In genomic region chr12:11827096-11827841, GRCh38 we compare ENCODE assay signal across 12 cellular contexts.
DNase-seq lines count a peak whose midpoint lies in the region; ATAC-seq, FAIRE-seq and TF ChIP-seq lines count a peak whose summit lies in the region.
"Had no signal": no experiment of that assay in that cellular context is flagged by ENCODE, and none has a peak within 500 bp of the region (broad histone marks: within the 10 kb centered on the region; RNA-seq: fewer than 3 reads in every experiment).

No MANE protein-coding gene starts in this region.

- H3K9ac ChIP-seq in astrocyte (ENCODE audit: low read length) = peak overlapping the region; percentile 27
- peak overlapping the region in 1 of 3 donors; percentile 4 for H3K9ac ChIP-seq in skeletal muscle tissue (ENCODE audit: low read depth in 1 of 3, low read length in 3 of 3)

- DNase-seq in GM23338 (ENCODE audit: low spot score) (peak; percentile 75), astrocyte (ENCODE audit: low read depth) (no peak), DMS53 treated with DMSO at 0.1 percent for 48 hours (lab: John Stamatoyannopoulos, UW; ENCODE audit: unreplicated experiment) (no peak), middle frontal gyrus (ENCODE audit: extremely low spot score, low spot score) (no peak)
- DNase-seq in activated CD8-positive, alpha-beta memory T cell treated with anti-CD3 and anti-CD28 coated beads for 24 hours = no peak
- no peak for DNase-seq in effector CD4-positive, alpha-beta T cell
- DNase-seq: activated gamma-delta T cell treated with Interleukin-2 at 50 U/mL for 16 hours, GF-D8, NCI-H2081 treated with DMSO at 0.1 percent for 48 hours had no signal

- peak overlapping the region; percentile 85 for H3K27ac ChIP-seq in GM23338 (ENCODE audit: low read depth)
- H3K27ac ChIP-seq in astrocyte (ENCODE audit: low read depth, low read length) = no peak overlapping the region
- H3K27ac ChIP-seq in skeletal muscle tissue (ENCODE audit: low read depth, low read length) = peak overlapping the region; percentile 16
- H3K27ac ChIP-seq: prostate gland had no signal

- H3F3A ChIP-seq in GM23338 (replicated peaks; ENCODE audit: low read depth) = no peaks in the 10 kb centered on the region

- H3K4me3 ChIP-seq in GM23338 (peak overlapping the region; percentile 37), astrocyte (ENCODE audit: insufficient read depth, low read depth, low read length) (no peak overlapping the region), skeletal muscle tissue (ENCODE audit: low read length in 3 of 3) (no peak overlapping the region)
- H3K4me3 ChIP-seq: prostate gland had no signal

- no peaks in the 10 kb centered on the region for H3K9me3 ChIP-seq in astrocyte (ENCODE audit: insufficient read depth, low read depth, low read length)
- H3K9me3 ChIP-seq in skeletal muscle tissue (ENCODE audit: control insufficient read depth in 3 of 3, low read length in 3 of 3) = no peaks in the 10 kb centered on the region
- H3K9me3 ChIP-seq: prostate gland had no signal

- H3K36me3 ChIP-seq in GM23338 (ENCODE audit: insufficient read depth) = no peaks in the 10 kb centered on the region
- peaks cover 4% of the 10 kb centered on the region for H3K36me3 ChIP-seq in astrocyte (ENCODE audit: insufficient read depth, low read length)
- no peaks in the 10 kb centered on the region for H3K36me3 ChIP-seq in skeletal muscle tissue (ENCODE audit: control insufficient read depth in 3 of 3, insufficient read depth in 3 of 3, low read length in 3 of 3)
- H3K36me3 ChIP-seq: prostate gland had no signal

- TF ChIP-seq CTCF in GM23338 (conservative IDR thresholded peaks at IDR 0.05; ENCODE audit: low read depth in 2 of 2) (no peak), astrocyte (IDR thresholded peaks at IDR 0.05; ENCODE audit: insufficient read depth, low read depth, low read length) (no peak)

- H3K4me3 Mint-ChIP-seq in GM23338 (no peak overlapping the region; the same call in 2 of the 3 replicates), astrocyte (ENCODE audit: unreplicated experiment) (peak overlapping the region; percentile 74)

- peaks cover 61% of the 10 kb centered on the region for H3K4me1 ChIP-seq in GM23338 (ENCODE audit: insufficient read depth)
- peaks cover 32% of the 10 kb centered on the region for H3K4me1 ChIP-seq in astrocyte (ENCODE audit: insufficient read depth, low read length)
- H3K4me1 ChIP-seq in skeletal muscle tissue (ENCODE audit: control insufficient read depth in 3 of 3, insufficient read depth in 3 of 3, low read length in 3 of 3) = peaks cover 16 to 25% (median 20%) of the 10 kb centered on the region in 3 donors
- H3K4me1 ChIP-seq: prostate gland had no signal

- no peaks in the 10 kb centered on the region for H3K9me2 ChIP-seq in GM23338 (ENCODE audit: insufficient read depth)

- H4K20me1 ChIP-seq in GM23338 (replicated peaks; ENCODE audit: insufficient read depth) (no peaks in the 10 kb centered on the region), astrocyte (ENCODE audit: insufficient read depth, low read length) (peaks cover 2% of the 10 kb centered on the region)

- no peaks in the 10 kb centered on the region for H3K79me2 ChIP-seq in GM23338 (replicated peaks; ENCODE audit: insufficient read depth)
- peaks cover 8% of the 10 kb centered on the region for H3K79me2 ChIP-seq in astrocyte (ENCODE audit: insufficient read depth, low read length)

- no peak overlapping the region; the same call in 1 of the 2 replicates for H3K27ac Mint-ChIP-seq in GM23338
- peak overlapping the region; percentile 94 for H3K27ac Mint-ChIP-seq in astrocyte (ENCODE audit: unreplicated experiment)

- H3K4me1 Mint-ChIP-seq in GM23338 (peaks cover 25% of the 10 kb centered on the region), astrocyte (ENCODE audit: low read depth, unreplicated experiment) (peaks cover 40% of the 10 kb centered on the region)

- peak; percentile 81 for ATAC-seq in GM23338

- no peaks in the 10 kb centered on the region for H3K36me3 Mint-ChIP-seq in GM23338 (ENCODE audit: low read depth)
- peaks cover 8% of the 10 kb centered on the region for H3K36me3 Mint-ChIP-seq in astrocyte (ENCODE audit: low read depth, unreplicated experiment)

- no peak overlapping the region for H2AFZ ChIP-seq in GM23338
- H2AFZ ChIP-seq in astrocyte (ENCODE audit: low read depth, low read length) = no peak overlapping the region

- no peak for FAIRE-seq in astrocyte (lab: Jason Lieb, UNC)
- peak; percentile 30 for FAIRE-seq in islet of Langerhans (lab: Jason Lieb, UNC)

- H3K4me2 ChIP-seq in GM23338 = peak overlapping the region; percentile 47
- peak overlapping the region; percentile 47 for H3K4me2 ChIP-seq in astrocyte (ENCODE audit: low read length)

- H3K9me3 Mint-ChIP-seq in GM23338 = no peaks in the 10 kb centered on the region
- H3K9me3 Mint-ChIP-seq in astrocyte (ENCODE audit: unreplicated experiment) = no peaks in the 10 kb centered on the region

- H3K27me3 ChIP-seq in GM23338 (ENCODE audit: insufficient read depth) = no peaks in the 10 kb centered on the region
- H3K27me3 ChIP-seq in astrocyte (ENCODE audit: insufficient read depth, low read length) = no peaks in the 10 kb centered on the region
- no peaks in the 10 kb centered on the region for H3K27me3 ChIP-seq in skeletal muscle tissue (ENCODE audit: control insufficient read depth in 3 of 3, insufficient read depth in 3 of 3, low read length in 3 of 3)

- H3K27me3 Mint-ChIP-seq in GM23338 (ENCODE audit: insufficient read depth, low read depth, poor library complexity) (peaks cover 12% of the 10 kb centered on the region), astrocyte (ENCODE audit: low read depth, unreplicated experiment) (no peaks in the 10 kb centered on the region)

TF ChIP-seq in GM23338, 12 proteins besides CTCF, POLR2A, EP300 and RAD21 (continues in another document):
- TF ChIP-seq EZH2phosphoT487 (IDR thresholded peaks at IDR 0.05; ENCODE audit: unreplicated experiment) = no peak
- TF ChIP-seq ZNF114 (CRISPR knock-in tag; IDR thresholded peaks at IDR 0.05) = no peak
- TF ChIP-seq POLR2AphosphoS5 (IDR thresholded peaks at IDR 0.05; ENCODE audit: low read depth) = no peak
- no peak for TF ChIP-seq NANOG (IDR thresholded peaks at IDR 0.05; ENCODE audit: borderline replicate concordance)
- TF ChIP-seq REST (IDR thresholded peaks at IDR 0.05; ENCODE audit: unreplicated experiment) = no peak
- no peak for TF ChIP-seq EZH2 (IDR thresholded peaks at IDR 0.05; ENCODE audit: low read depth, unreplicated experiment)
- no peak for TF ChIP-seq STAT1 (IDR thresholded peaks at IDR 0.05; ENCODE audit: unreplicated experiment)
